Comparison of ENCODE assay signal across 1 cellular context in the genomic region with DNA sequence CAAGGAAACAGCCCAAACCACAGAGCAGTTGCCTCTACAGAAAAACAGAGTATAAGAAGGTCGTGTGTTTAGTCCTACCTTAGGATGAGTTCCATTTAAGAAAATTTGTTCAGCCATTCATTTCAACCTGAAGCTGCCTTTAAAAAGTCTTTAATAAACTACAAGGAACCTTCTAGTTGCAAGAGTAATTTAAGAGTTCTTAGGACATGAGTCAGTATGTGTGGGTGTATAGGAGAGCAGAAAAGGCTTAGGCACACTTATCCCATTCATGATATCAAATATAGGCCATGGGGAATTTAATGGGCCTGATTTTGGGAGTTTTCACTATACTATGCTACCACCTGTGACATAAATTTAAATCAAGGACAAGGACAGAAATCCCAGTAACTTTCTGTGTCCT.
TF ChIP-seq lines count a peak whose summit lies in the region.

No MANE protein-coding gene starts in this region.

TF ChIP-seq in HCT116, 20 proteins besides CTCF, POLR2A, EP300 and RAD21:
- TF ChIP-seq ELF1 (IDR thresholded peaks at IDR 0.05; ENCODE audit: borderline replicate concordance, low read depth) (no peak), JUND (IDR thresholded peaks at IDR 0.05) (no peak), EGR1 (IDR thresholded peaks at IDR 0.05; ENCODE audit: low read depth) (peak; percentile 80), TCF7L2 (IDR thresholded peaks at IDR 0.05; ENCODE audit: borderline replicate concordance, extremely low read depth, insufficient read depth, insufficient read length) (no peak), YY1 (IDR thresholded peaks at IDR 0.05; ENCODE audit: extremely low read depth, insufficient replicate concordance, low read depth, low read length) (no peak), ZNF274 (IDR thresholded peaks at IDR 0.05; ENCODE audit: low read depth, low read length) (no peak), SIN3A (IDR thresholded peaks at IDR 0.05; ENCODE audit: low read depth) (no peak)
